In genomic region chr4:151031831-151032605, GRCh38 we compare ENCODE assay signal across 8 cellular contexts. TPM values are rescaled to one million over a fixed set of nuclear protein-coding genes. Genes with fewer than 3 reads are reported as not detected.
A peak's percentile ranks its signal among the peaks of the same experiment; 100 is the strongest.
DNase-seq lines count a peak whose midpoint lies in the region; ATAC-seq, FAIRE-seq and TF ChIP-seq lines count a peak whose summit lies in the region.

No MANE protein-coding gene starts in this region.

- no peaks in the 10 kb centered on the region for H3K36me3 ChIP-seq in astrocyte (ENCODE audit: insufficient read depth, low read length)

- peaks cover 9% of the 10 kb centered on the region for H3K4me1 Mint-ChIP-seq in astrocyte (ENCODE audit: low read depth, unreplicated experiment)
- peaks cover 47% of the 10 kb centered on the region for H3K4me1 Mint-ChIP-seq in stimulated activated naive CD8-positive, alpha-beta T cell treated with anti-CD3 and anti-CD28 coated beads, Interleukin-15, amount 100 ng/mL, for 72 hours

- H2AFZ ChIP-seq in astrocyte (ENCODE audit: low read depth, low read length): peak overlapping the region; percentile 44

- no peaks in the 10 kb centered on the region for H3K79me2 ChIP-seq in astrocyte (ENCODE audit: insufficient read depth, low read length)

- no peaks in the 10 kb centered on the region for H3K27me3 Mint-ChIP-seq in astrocyte (ENCODE audit: low read depth, unreplicated experiment)
- peaks cover 9% of the 10 kb centered on the region for H3K27me3 Mint-ChIP-seq in stimulated activated naive CD8-positive, alpha-beta T cell treated with anti-CD3 and anti-CD28 coated beads, Interleukin-15, amount 100 ng/mL, for 72 hours

- no peaks in the 10 kb centered on the region for H3K36me3 Mint-ChIP-seq in astrocyte (ENCODE audit: low read depth, unreplicated experiment)

- no peaks in the 10 kb centered on the region for H3K9me3 Mint-ChIP-seq in astrocyte (ENCODE audit: unreplicated experiment)
- H3K9me3 Mint-ChIP-seq in stimulated activated naive CD8-positive, alpha-beta T cell treated with anti-CD3 and anti-CD28 coated beads, Interleukin-15, amount 100 ng/mL, for 72 hours: no peaks in the 10 kb centered on the region

- ATAC-seq in HG03520 (IDR thresholded peaks at IDR 0.05; ENCODE audit: unreplicated experiment) (peak; percentile 54), GM21515 (IDR thresholded peaks at IDR 0.05; ENCODE audit: unreplicated experiment) (no peak)
- ATAC-seq in stimulated activated naive CD8-positive, alpha-beta T cell treated with anti-CD3 and anti-CD28 coated beads, Interleukin-15, amount 100 ng/mL, for 72 hours: peak; percentile 82

- peaks cover 7% of the 10 kb centered on the region for H3K4me1 ChIP-seq in astrocyte (ENCODE audit: insufficient read depth, low read length)

- peak overlapping the region; percentile 92 for H3K27ac Mint-ChIP-seq in astrocyte (ENCODE audit: unreplicated experiment)
- H3K27ac Mint-ChIP-seq in stimulated activated naive CD8-positive, alpha-beta T cell treated with anti-CD3 and anti-CD28 coated beads, Interleukin-15, amount 100 ng/mL, for 72 hours: peak overlapping the region; percentile 13 to 91

- H3K27ac ChIP-seq in astrocyte (ENCODE audit: low read depth, low read length): peak overlapping the region; percentile 43

- TF ChIP-seq CTCF in astrocyte (IDR thresholded peaks at IDR 0.05; ENCODE audit: insufficient read depth, low read depth, low read length): no peak

- H3K9me3 ChIP-seq in astrocyte (ENCODE audit: insufficient read depth, low read depth, low read length): no peaks in the 10 kb centered on the region

- no peak overlapping the region for H3K9ac ChIP-seq in astrocyte (ENCODE audit: low read length)

- DNase-seq in AG08395 (ENCODE audit: low spot score) (peak; percentile 49), GM19239 (ENCODE audit: insufficient read length, low spot score) (no peak), astrocyte (ENCODE audit: low read depth) (peak; percentile 78), germinal center (ENCODE audit: low spot score) (no peak), NCI-H1436 treated with DMSO at 0.1 percent for 48 hours (lab: John Stamatoyannopoulos, UW) (no peak)
- DNase-seq in stimulated activated naive CD8-positive, alpha-beta T cell treated with anti-CD3 and anti-CD28 coated beads, Interleukin-15, amount 100 ng/mL, for 72 hours: no peak

- peak overlapping the region; percentile 49 for H3K4me2 ChIP-seq in astrocyte (ENCODE audit: low read length)

- FAIRE-seq in GM19239 (lab: Jason Lieb, UNC) (peak; percentile 94), astrocyte (lab: Jason Lieb, UNC) (no peak)

- no peaks in the 10 kb centered on the region for H3K27me3 ChIP-seq in astrocyte (ENCODE audit: insufficient read depth, low read length)

- H3K4me3 ChIP-seq in astrocyte (ENCODE audit: insufficient read depth, low read depth, low read length): no peak overlapping the region

- H4K20me1 ChIP-seq in astrocyte (ENCODE audit: insufficient read depth, low read length): no peaks in the 10 kb centered on the region

- H3K4me3 Mint-ChIP-seq in astrocyte (ENCODE audit: unreplicated experiment): no peak overlapping the region
- peak overlapping the region; percentile 32 to 44 for H3K4me3 Mint-ChIP-seq in stimulated activated naive CD8-positive, alpha-beta T cell treated with anti-CD3 and anti-CD28 coated beads, Interleukin-15, amount 100 ng/mL, for 72 hours

RNA-seq across cellular contexts. Expression of gene LRBA, which starts 16.9 kb away (rescaled TPM):
- total RNA-seq in astrocyte: 24.2 and 25.3 TPM in 2 replicates

Comparison
In these comparisons a context has a peak if more than half of its experiments do, and no peak if none do; other contexts are left out.
1. DNase-seq: peak in AG08395 (single experiment) and astrocyte (single experiment); none in GM19239 (single experiment), stimulated activated naive CD8-positive, alpha-beta T cell treated with anti-CD3 and anti-CD28 coated beads, Interleukin-15, amount 100 ng/mL, for 72 hours (0 of 2), germinal center (single experiment) and NCI-H1436 treated with DMSO at 0.1 percent for 48 hours (single experiment).